Comparison of ENCODE assay signal across 8 cellular contexts in genomic region chr7:130758429-130759056, GRCh38. TPM values are rescaled to one million over a fixed set of nuclear protein-coding genes. Genes with fewer than 3 reads are reported as not detected.
A peak's percentile ranks its signal among the peaks of the same experiment; 100 is the strongest.
DNase-seq lines count a peak whose midpoint lies in the region; ATAC-seq and TF ChIP-seq lines count a peak whose summit lies in the region.

No MANE protein-coding gene starts in this region.

- POLR2A ChIA-PET in activated CD4-positive, alpha-beta memory T cell treated with anti-CD3 and anti-CD28 coated beads, Interleukin-2, amount 10 ng/mL, durations not matched to agents 7 days and 5 days (lab: Charles Lee): no interaction called here

- intact Hi-C loops in heart left ventricle (cut with DNase I) (loop anchor here in 3 of 10 donors (5.0 to 10.0 kb wide), 2 partner anchors 684 to 686 kb away; partner anchors contain the start of gene KLHDC10 (in 3 of the 3)), cardiac septum (cut with DNase I) (no loop called here), adrenal gland (cut with DNase I) (no loop called here), tibial artery (cut with DNase I; ENCODE audit: low total_unique reads) (no loop called here)

- no peaks in the 10 kb centered on the region for H3K36me3 Mint-ChIP-seq in activated CD4-positive, alpha-beta memory T cell treated with anti-CD3 and anti-CD28 coated beads, Interleukin-2, amount 10 ng/mL, durations not matched to agents 7 days and 5 days (ENCODE audit: low read depth)

- TF ChIP-seq POLR2A in heart left ventricle (IDR thresholded peaks at IDR 0.05): no peak
- TF ChIP-seq POLR2A in adrenal gland (IDR thresholded peaks at IDR 0.05): no peak

- H3K36me3 ChIP-seq in heart left ventricle (no peaks in the 10 kb centered on the region), adrenal gland (replicated peaks in 1 of 2) (no peaks in the 10 kb centered on the region), tibial artery (no peaks in the 10 kb centered on the region)

- peak; percentile 36 to 77 (median 66) for TF ChIP-seq CTCF in heart left ventricle (IDR thresholded peaks at IDR 0.05)
- TF ChIP-seq CTCF in adrenal gland (IDR thresholded peaks at IDR 0.05): peak; percentile 47 to 85 (median 66)
- peak; percentile 50 to 65 for TF ChIP-seq CTCF in tibial artery (IDR thresholded peaks at IDR 0.05)

- H3K4me3 Mint-ChIP-seq in activated CD4-positive, alpha-beta memory T cell treated with anti-CD3 and anti-CD28 coated beads, Interleukin-2, amount 10 ng/mL, durations not matched to agents 7 days and 5 days: no peak overlapping the region

- H3K4me1 Mint-ChIP-seq in activated CD4-positive, alpha-beta memory T cell treated with anti-CD3 and anti-CD28 coated beads, Interleukin-2, amount 10 ng/mL, durations not matched to agents 7 days and 5 days: no peaks in the 10 kb centered on the region

- H3K9me3 ChIP-seq in heart left ventricle: no peaks in the 10 kb centered on the region
- no peaks in the 10 kb centered on the region for H3K9me3 ChIP-seq in adrenal gland (replicated peaks in 1 of 3)
- no peaks in the 10 kb centered on the region for H3K9me3 ChIP-seq in tibial artery

- no peak overlapping the region for H3K4me3 ChIP-seq in heart left ventricle
- H3K4me3 ChIP-seq in adrenal gland: no peak overlapping the region
- no peak overlapping the region for H3K4me3 ChIP-seq in tibial artery

- no peak for ATAC-seq in heart left ventricle
- ATAC-seq in GM21825 (IDR thresholded peaks at IDR 0.05; ENCODE audit: unreplicated experiment): no peak

- H3K27ac ChIP-seq in heart left ventricle: no peak overlapping the region
- H3K27ac ChIP-seq in adrenal gland: no peak overlapping the region
- H3K27ac ChIP-seq in tibial artery: no peak overlapping the region

- H3K27ac Mint-ChIP-seq in activated CD4-positive, alpha-beta memory T cell treated with anti-CD3 and anti-CD28 coated beads, Interleukin-2, amount 10 ng/mL, durations not matched to agents 7 days and 5 days: no peak overlapping the region

- H3K9me3 Mint-ChIP-seq in activated CD4-positive, alpha-beta memory T cell treated with anti-CD3 and anti-CD28 coated beads, Interleukin-2, amount 10 ng/mL, durations not matched to agents 7 days and 5 days: no peaks in the 10 kb centered on the region

- CTCF ChIA-PET in activated CD4-positive, alpha-beta memory T cell treated with anti-CD3 and anti-CD28 coated beads, Interleukin-2, amount 10 ng/mL, durations not matched to agents 7 days and 5 days (lab: Charles Lee): interaction anchor here (0.7 to 2.2 kb wide), 26 partner anchors 12 to 727 kb away, joined by 3 to 45 read pairs (median 3); partner anchors contain the start of genes CPA5 and KLHDC10

- peaks cover 7% of the 10 kb centered on the region for H3K27me3 Mint-ChIP-seq in activated CD4-positive, alpha-beta memory T cell treated with anti-CD3 and anti-CD28 coated beads, Interleukin-2, amount 10 ng/mL, durations not matched to agents 7 days and 5 days

- DNase-seq in heart left ventricle: no peak
- no peak for DNase-seq in cardiac septum (ENCODE audit: low spot score)
- DNase-seq in NCI-H2081 (lab: John Stamatoyannopoulos, UW): peak; percentile 58 to 64
- DNase-seq in adrenal gland: no peak
- peak; percentile 64 for DNase-seq in iris pigment epithelial cell (ENCODE audit: low read depth)
- DNase-seq in tibial artery: no peak
- no peak for DNase-seq in activated CD4-positive, alpha-beta memory T cell treated with anti-CD3 and anti-CD28 coated beads, Interleukin-2, amount 10 ng/mL, durations not matched to agents 7 days and 5 days

- H3K27me3 ChIP-seq in heart left ventricle (peaks cover 0 to 4% (median 0%) of the 10 kb centered on the region in 9 donors), adrenal gland (no peaks in the 10 kb centered on the region), tibial artery (no peaks in the 10 kb centered on the region)

- H3K4me1 ChIP-seq in heart left ventricle: no peaks in the 10 kb centered on the region
- H3K4me1 ChIP-seq in adrenal gland (replicated peaks in 1 of 2): no peaks in the 10 kb centered on the region
- no peaks in the 10 kb centered on the region for H3K4me1 ChIP-seq in tibial artery

- WGBS in heart left ventricle, 4 donors: 0 to 1% (median 1%) methylated on average over 2 of the region's 2 CpGs
- 0 to 1% (median 0%) methylated on average over 2 of the region's 2 CpGs for WGBS in adrenal gland, 4 donors

RNA-seq across cellular contexts. Expression of gene KLF14, which starts 24.5 kb away (rescaled TPM):
- total RNA-seq in heart left ventricle: under 1 TPM in 5 of 9 donors, not detected in 4; 0.09 to 0.15 (median 0.11) TPM
- under 1 TPM in 1 of 2 donors, not detected in 1; 0.15 TPM for polyA plus RNA-seq in heart left ventricle
- not detected for total RNA-seq in cardiac septum
- 1 to 10 TPM in 7 of 8 donors, under 1 TPM in 1; 0.66 to 3.2 (median 1.7) TPM for total RNA-seq in adrenal gland
- under 1 TPM; 0.44 to 0.54 (median 0.48) TPM for polyA plus RNA-seq in adrenal gland
- not detected for total RNA-seq in activated CD4-positive, alpha-beta memory T cell treated with anti-CD3 and anti-CD28 coated beads, Interleukin-2, amount 10 ng/mL, durations not matched to agents 7 days and 5 days

Comparison
In these comparisons a context has a peak if more than half of its experiments do, and no peak if none do; other contexts are left out.
1. DNase-seq: peak in NCI-H2081 (2 of 2) and iris pigment epithelial cell (single experiment); none in heart left ventricle (0 of 5), cardiac septum (single experiment), adrenal gland (0 of 7), tibial artery (0 of 2) and activated CD4-positive, alpha-beta memory T cell treated with anti-CD3 and anti-CD28 coated beads, Interleukin-2, amount 10 ng/mL, durations not matched to agents 7 days and 5 days (single experiment).
2. Peak in every context shown above with its lines, with median percentiles within 50 percentile points of each other: CTCF ChIP-seq.